In the genomic region with DNA sequence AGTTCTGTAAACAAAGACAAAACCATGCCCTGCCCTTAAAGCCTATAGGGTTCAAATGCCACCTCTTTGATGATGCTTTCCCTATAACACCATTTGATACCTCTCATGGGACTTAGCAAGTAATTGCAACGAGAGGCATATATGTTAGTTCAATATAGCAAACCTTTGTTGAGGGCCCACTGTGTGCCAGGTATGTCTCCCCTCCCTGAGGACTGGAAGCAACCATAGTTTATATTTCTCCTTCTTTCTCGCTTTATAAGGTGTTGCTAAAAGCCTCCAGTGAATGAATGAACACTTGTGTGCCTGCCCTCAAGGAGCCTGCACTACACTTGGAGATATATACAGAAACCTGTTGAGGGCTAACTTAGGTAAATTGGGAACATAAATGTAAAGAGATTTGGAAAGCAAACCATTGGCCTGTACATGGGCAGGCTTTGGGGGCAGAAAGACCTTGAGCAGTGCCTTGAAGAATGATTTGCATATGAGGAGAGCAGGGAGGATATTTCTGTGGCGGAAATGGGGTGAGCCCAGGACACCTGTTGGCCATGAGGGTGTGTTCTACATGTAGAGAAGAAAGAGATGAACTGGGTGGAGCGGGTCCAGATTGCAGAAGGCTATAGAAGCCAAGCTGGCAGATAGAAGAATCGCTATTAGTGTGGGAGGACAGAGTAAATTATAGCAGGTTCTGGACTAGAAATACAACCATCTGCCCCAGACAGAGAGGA, we compare ENCODE assay signal across 1 cellular context.
TF ChIP-seq lines count a peak whose summit lies in the region.

No MANE protein-coding gene starts in this region.

TF ChIP-seq in HCT116, 20 proteins besides CTCF, POLR2A, EP300 and RAD21:
- TF ChIP-seq YY1 (IDR thresholded peaks at IDR 0.05; ENCODE audit: extremely low read depth, insufficient replicate concordance, low read depth, low read length) = no peak
- no peak for TF ChIP-seq SIN3A (IDR thresholded peaks at IDR 0.05; ENCODE audit: low read depth)
- TF ChIP-seq ZFX (IDR thresholded peaks at IDR 0.05) = no peak
- no peak for TF ChIP-seq EGR1 (IDR thresholded peaks at IDR 0.05; ENCODE audit: low read depth)
- no peak for TF ChIP-seq EZH2 (IDR thresholded peaks at IDR 0.05)
- TF ChIP-seq, protein P1, sequence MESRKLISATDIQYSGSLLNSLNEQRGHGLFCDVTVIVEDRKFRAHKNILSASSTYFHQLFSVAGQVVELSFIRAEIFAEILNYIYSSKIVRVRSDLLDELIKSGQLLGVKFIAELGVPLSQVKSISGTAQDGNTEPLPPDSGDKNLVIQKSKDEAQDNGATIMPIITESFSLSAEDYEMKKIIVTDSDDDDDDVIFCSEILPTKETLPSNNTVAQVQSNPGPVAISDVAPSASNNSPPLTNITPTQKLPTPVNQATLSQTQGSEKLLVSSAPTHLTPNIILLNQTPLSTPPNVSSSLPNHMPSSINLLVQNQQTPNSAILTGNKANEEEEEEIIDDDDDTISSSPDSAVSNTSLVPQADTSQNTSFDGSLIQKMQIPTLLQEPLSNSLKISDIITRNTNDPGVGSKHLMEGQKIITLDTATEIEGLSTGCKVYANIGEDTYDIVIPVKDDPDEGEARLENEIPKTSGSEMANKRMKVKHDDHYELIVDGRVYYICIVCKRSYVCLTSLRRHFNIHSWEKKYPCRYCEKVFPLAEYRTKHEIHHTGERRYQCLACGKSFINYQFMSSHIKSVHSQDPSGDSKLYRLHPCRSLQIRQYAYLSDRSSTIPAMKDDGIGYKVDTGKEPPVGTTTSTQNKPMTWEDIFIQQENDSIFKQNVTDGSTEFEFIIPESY (IDR thresholded peaks at IDR 0.05; ENCODE audit: extremely low read depth, insufficient replicate concordance, low read length) = no peak
